ENCODE assay signal across 25 cellular contexts in genomic region chr12:27488479-27488878, GRCh38. TPM values are rescaled to one million over a fixed set of nuclear protein-coding genes. Genes with fewer than 3 reads are reported as not detected.
DNase-seq lines count a peak whose midpoint lies in the region; ATAC-seq and TF ChIP-seq lines count a peak whose summit lies in the region.
"Had no signal": no experiment of that assay in that cellular context is flagged by ENCODE, and none has a peak within 500 bp of the region (broad histone marks: within the 10 kb centered on the region; RNA-seq: fewer than 3 reads in every experiment).

No MANE protein-coding gene starts in this region.

- no peaks in the 10 kb centered on the region for H3K4me1 ChIP-seq in endodermal cell (ENCODE audit: control insufficient read depth, insufficient read depth, low read length)
- no peaks in the 10 kb centered on the region for H3K4me1 ChIP-seq in neural progenitor cell
- H3K4me1 ChIP-seq: suprapubic skin had no signal

- H3K27ac Mint-ChIP-seq in activated naive CD8-positive, alpha-beta T cell treated with anti-CD3 and anti-CD28 coated beads, Interleukin-2, amount 10 ng/mL, durations not matched to agents 7 days and 5 days: no peak overlapping the region
- no peak overlapping the region for H3K27ac Mint-ChIP-seq in activated naive CD8-positive, alpha-beta T cell treated with anti-CD3 and anti-CD28 coated beads for 36 hours
- H3K27ac Mint-ChIP-seq in endodermal cell: no peak overlapping the region
- H3K27ac Mint-ChIP-seq in neural progenitor cell: no peak overlapping the region
- H3K27ac Mint-ChIP-seq: activated naive CD8-positive, alpha-beta T cell treated with anti-CD3 and anti-CD28 coated beads, Interleukin-2, amount 50 U/mL, for 24 hours; brain had no signal

- TF ChIP-seq CTCF in endodermal cell (conservative IDR thresholded peaks at IDR 0.05) (peak; percentile 53), neural progenitor cell (IDR thresholded peaks at IDR 0.05) (no peak)

- no peak overlapping the region for H3K4me3 Mint-ChIP-seq in activated naive CD8-positive, alpha-beta T cell treated with anti-CD3 and anti-CD28 coated beads, Interleukin-2, amount 10 ng/mL, durations not matched to agents 7 days and 5 days
- no peak overlapping the region for H3K4me3 Mint-ChIP-seq in activated naive CD8-positive, alpha-beta T cell treated with anti-CD3 and anti-CD28 coated beads for 36 hours
- H3K4me3 Mint-ChIP-seq in endodermal cell (no peak overlapping the region), neural progenitor cell (no peak overlapping the region)
- H3K4me3 Mint-ChIP-seq: activated naive CD8-positive, alpha-beta T cell treated with anti-CD3 and anti-CD28 coated beads, Interleukin-2, amount 50 U/mL, for 24 hours; brain had no signal

- no peaks in the 10 kb centered on the region for H4K20me1 ChIP-seq in neural progenitor cell (ENCODE audit: low read depth)

- no peak overlapping the region for H3K27ac ChIP-seq in endodermal cell (ENCODE audit: low read depth, low read length)
- H3K27ac ChIP-seq in neural progenitor cell: no peak overlapping the region
- H3K27ac ChIP-seq: GM23248, neutrophil, suprapubic skin had no signal

- H3K4me3 ChIP-seq in endodermal cell (ENCODE audit: low read length) (no peak overlapping the region), neural progenitor cell (no peak overlapping the region)
- H3K4me3 ChIP-seq: GM23248, suprapubic skin had no signal

- H3K9ac ChIP-seq in endodermal cell (ENCODE audit: extremely low read depth, low read length, poor library complexity, severe bottlenecking) (no peak overlapping the region), neural progenitor cell (no peak overlapping the region)
- H3K9ac ChIP-seq: GM23248 had no signal

- peak overlapping the region; percentile 31 for H2AFZ ChIP-seq in neural progenitor cell (replicated peaks)
- H2AFZ ChIP-seq: GM23248 had no signal

- peaks cover 6% of the 10 kb centered on the region for H3K27me3 Mint-ChIP-seq in activated naive CD8-positive, alpha-beta T cell treated with anti-CD3 and anti-CD28 coated beads, Interleukin-2, amount 10 ng/mL, durations not matched to agents 7 days and 5 days
- peaks cover 7% of the 10 kb centered on the region for H3K27me3 Mint-ChIP-seq in activated naive CD8-positive, alpha-beta T cell treated with anti-CD3 and anti-CD28 coated beads for 36 hours
- H3K27me3 Mint-ChIP-seq in endodermal cell (ENCODE audit: insufficient read depth) (peaks cover 2% of the 10 kb centered on the region), neural progenitor cell (ENCODE audit: insufficient read depth, low read depth) (peaks cover 4% of the 10 kb centered on the region)
- H3K27me3 Mint-ChIP-seq: brain had no signal

- 73% methylated on average over 3 to 5 of the region's 5 CpGs for WGBS in endodermal cell (ENCODE audit: insufficient coverage in 1 of 2, insufficient read length in 1 of 2), 2 experiments

- no peaks in the 10 kb centered on the region for H3K9me3 ChIP-seq in endodermal cell (ENCODE audit: control insufficient read depth, low read length)
- no peaks in the 10 kb centered on the region for H3K9me3 ChIP-seq in neural progenitor cell (ENCODE audit: low read depth)
- H3K9me3 ChIP-seq: neutrophil, suprapubic skin had no signal

- H3K36me3 ChIP-seq in endodermal cell (ENCODE audit: control insufficient read depth, insufficient read depth, low read length): no peaks in the 10 kb centered on the region
- no peaks in the 10 kb centered on the region for H3K36me3 ChIP-seq in neural progenitor cell
- H3K36me3 ChIP-seq: neutrophil, suprapubic skin had no signal

- peak; percentile 71 for ATAC-seq in activated naive CD8-positive, alpha-beta T cell treated with anti-CD3 and anti-CD28 coated beads, Interleukin-2, amount 10 ng/mL, durations not matched to agents 7 days and 5 days (ENCODE audit: low read depth)
- ATAC-seq in HG02642 (IDR thresholded peaks at IDR 0.05; ENCODE audit: poor library complexity, unreplicated experiment): no peak
- ATAC-seq: activated naive CD8-positive, alpha-beta T cell treated with anti-CD3 and anti-CD28 coated beads, Interleukin-2, amount 50 U/mL, for 24 hours; HepG2 had no signal

- no peak overlapping the region for H3K4me2 ChIP-seq in neural progenitor cell

- H3F3A ChIP-seq in neural progenitor cell (ENCODE audit: low read depth): no peaks in the 10 kb centered on the region

- DNase-seq in activated naive CD8-positive, alpha-beta T cell treated with anti-CD3 and anti-CD28 coated beads, Interleukin-2, amount 10 ng/mL, durations not matched to agents 7 days and 5 days: no peak
- no peak for DNase-seq in activated naive CD8-positive, alpha-beta T cell treated with anti-CD3 and anti-CD28 coated beads for 36 hours
- peak; percentile 3 for DNase-seq in MV-4-11 (lab: John Stamatoyannopoulos, UW)
- DNase-seq in endodermal cell: no peak
- no peak for DNase-seq in neural progenitor cell (ENCODE audit: low spot score)
- no peak for DNase-seq in NCI-H2196 (lab: John Stamatoyannopoulos, UW; ENCODE audit: unreplicated experiment)
- DNase-seq in NCI-H526 treated with DMSO at 0.1 percent for 48 hours (lab: John Stamatoyannopoulos, UW): no peak
- DNase-seq: activated CD4-positive, alpha-beta T cell treated with anti-CD3 and anti-CD28 coated beads, Interleukin-2, amount 50 U/mL, for 1 hour; activated CD8-positive, alpha-beta memory T cell treated with anti-CD3 and anti-CD28 coated beads, Interleukin-2, amount 50 U/mL, for 48 hours; activated effector memory CD4-positive, alpha-beta T cell treated with Interleukin-2 at 50 U/mL for 16 hours; activated naive CD8-positive, alpha-beta T cell treated with anti-CD3 and anti-CD28 coated beads, Interleukin-2, amount 50 U/mL, for 24 hours; cortex of kidney; GM23248; head of caudate nucleus; NCI-H1694; Right ventricle myocardium superior had no signal

- H3K27me3 ChIP-seq in endodermal cell (ENCODE audit: control insufficient read depth, insufficient read depth, low read length, poor library complexity, severe bottlenecking): no peaks in the 10 kb centered on the region
- H3K27me3 ChIP-seq in neural progenitor cell: no peaks in the 10 kb centered on the region
- H3K27me3 ChIP-seq: neutrophil, suprapubic skin had no signal

- no peaks in the 10 kb centered on the region for H3K79me2 ChIP-seq in neural progenitor cell (ENCODE audit: low read depth)

- peaks cover 6% of the 10 kb centered on the region for H3K9me3 Mint-ChIP-seq in activated naive CD8-positive, alpha-beta T cell treated with anti-CD3 and anti-CD28 coated beads, Interleukin-2, amount 10 ng/mL, durations not matched to agents 7 days and 5 days
- H3K9me3 Mint-ChIP-seq in activated naive CD8-positive, alpha-beta T cell treated with anti-CD3 and anti-CD28 coated beads for 36 hours: peaks cover 2% of the 10 kb centered on the region
- H3K9me3 Mint-ChIP-seq in endodermal cell: peaks cover 4% of the 10 kb centered on the region
- H3K9me3 Mint-ChIP-seq in neural progenitor cell: no peaks in the 10 kb centered on the region
- H3K9me3 Mint-ChIP-seq: activated naive CD8-positive, alpha-beta T cell treated with anti-CD3 and anti-CD28 coated beads, Interleukin-2, amount 50 U/mL, for 24 hours had no signal

- peaks cover 6% of the 10 kb centered on the region for H3K4me1 Mint-ChIP-seq in activated naive CD8-positive, alpha-beta T cell treated with anti-CD3 and anti-CD28 coated beads, Interleukin-2, amount 10 ng/mL, durations not matched to agents 7 days and 5 days
- H3K4me1 Mint-ChIP-seq in activated naive CD8-positive, alpha-beta T cell treated with anti-CD3 and anti-CD28 coated beads for 36 hours: no peaks in the 10 kb centered on the region
- H3K4me1 Mint-ChIP-seq in endodermal cell (peaks cover 3% of the 10 kb centered on the region), neural progenitor cell (no peaks in the 10 kb centered on the region)
- H3K4me1 Mint-ChIP-seq: brain had no signal

- peaks cover 16% of the 10 kb centered on the region for H3K36me3 Mint-ChIP-seq in activated naive CD8-positive, alpha-beta T cell treated with anti-CD3 and anti-CD28 coated beads, Interleukin-2, amount 10 ng/mL, durations not matched to agents 7 days and 5 days
- H3K36me3 Mint-ChIP-seq in activated naive CD8-positive, alpha-beta T cell treated with anti-CD3 and anti-CD28 coated beads for 36 hours: no peaks in the 10 kb centered on the region
- H3K36me3 Mint-ChIP-seq in endodermal cell (ENCODE audit: low read depth) (no peaks in the 10 kb centered on the region), neural progenitor cell (no peaks in the 10 kb centered on the region)
- H3K36me3 Mint-ChIP-seq: brain had no signal

- POLR2A ChIA-PET in activated naive CD8-positive, alpha-beta T cell treated with anti-CD3 and anti-CD28 coated beads, Interleukin-2, amount 10 ng/mL, durations not matched to agents 7 days and 5 days (lab: Charles Lee): no interaction called here

RNA-seq across cellular contexts. Expression of gene PPFIBP1, which starts 35.5 kb away (rescaled TPM):
- total RNA-seq in activated naive CD8-positive, alpha-beta T cell treated with anti-CD3 and anti-CD28 coated beads, Interleukin-2, amount 10 ng/mL, durations not matched to agents 7 days and 5 days: 10 to 100 TPM; 14.6 to 18.2 TPM
- 10 to 100 TPM; 22.2 to 22.5 TPM for total RNA-seq in activated naive CD8-positive, alpha-beta T cell treated with anti-CD3 and anti-CD28 coated beads for 36 hours
- total RNA-seq in endodermal cell (100 to 1,000 TPM in 1 of 2 donors, 10 to 100 TPM in 1; 98.5 to 213 TPM), neural progenitor cell (ENCODE audit: low replicate concordance) (36.5 and 61.7 TPM in 2 replicates)
- 28.0 TPM for polyA plus RNA-seq in endodermal cell (2013, experiment 1 of 2)
- polyA plus RNA-seq in endodermal cell (2013, experiment 2 of 2): 25.9 TPM

RNA-seq across cellular contexts. Expression of gene SMCO2, which starts 41.9 kb away (rescaled TPM):
- total RNA-seq in activated naive CD8-positive, alpha-beta T cell treated with anti-CD3 and anti-CD28 coated beads, Interleukin-2, amount 10 ng/mL, durations not matched to agents 7 days and 5 days: not detected
- total RNA-seq in activated naive CD8-positive, alpha-beta T cell treated with anti-CD3 and anti-CD28 coated beads for 36 hours: not detected
- total RNA-seq in endodermal cell (1 to 10 TPM in 1 of 2 donors, under 1 TPM in 1; 0.31 to 1.0 TPM), neural progenitor cell (ENCODE audit: low replicate concordance) (not detected in 2 replicates)
- not detected for polyA plus RNA-seq in endodermal cell (2013, experiment 1 of 2)
- not detected for polyA plus RNA-seq in endodermal cell (2013, experiment 2 of 2)
- total RNA-seq: A673, GM23248, HepG2, lower leg skin, Right ventricle myocardium superior, skeletal muscle tissue, urinary bladder had no signal
- polyA plus RNA-seq: GM23248 had no signal
